Comparison of ENCODE assay signal across 21 cellular contexts in genomic region chr11:12542186-12542935, GRCh38.
"Had no signal": no experiment of that assay in that cellular context is flagged by ENCODE, and none has a peak within 500 bp of the region (broad histone marks: within the 10 kb centered on the region; RNA-seq: fewer than 3 reads in every experiment).

No MANE protein-coding gene starts in this region.

- H3K4me1 Mint-ChIP-seq: activated CD4-positive, alpha-beta T cell treated with anti-CD3 and anti-CD28 coated beads, Interleukin-2, amount 10 ng/mL, durations not matched to agents 24 days and 14 days had no signal

- H3K9ac ChIP-seq: neural progenitor cell had no signal

- H3K27ac Mint-ChIP-seq: activated CD4-positive, alpha-beta T cell treated with anti-CD3 and anti-CD28 coated beads, Interleukin-2, amount 10 ng/mL, durations not matched to agents 24 days and 14 days; activated CD8-positive, alpha-beta T cell treated with anti-CD3 and anti-CD28 coated beads, Interleukin-2, amount 10 ng/mL, durations not matched to agents 7 days and 5 days; activated naive CD4-positive, alpha-beta T cell treated with anti-CD3 and anti-CD28 coated beads, Interleukin-2, amount 50 U/mL, for 72 hours; neural progenitor cell; stimulated activated naive CD8-positive, alpha-beta T cell treated with anti-CD3 and anti-CD28 coated beads, Interleukin-15, Interleukin-2, amounts not matched to agents 100 ng/mL and 50 ng/mL, for 24 hours; WTC11 had no signal

- H3K27ac ChIP-seq: body of pancreas, left ventricle myocardium inferior, neural progenitor cell, ovary, upper lobe of right lung had no signal

- ATAC-seq: activated CD8-positive, alpha-beta T cell treated with anti-CD3 and anti-CD28 coated beads, Interleukin-2, amount 10 ng/mL, durations not matched to agents 7 days and 5 days; activated naive CD4-positive, alpha-beta T cell treated with anti-CD3 and anti-CD28 coated beads, Interleukin-2, amount 50 U/mL, for 72 hours; body of pancreas; effector memory CD8-positive, alpha-beta T cell; sciatic nerve; WTC11 had no signal

- H3K4me1 ChIP-seq: neural progenitor cell had no signal

- H3K4me3 ChIP-seq: body of pancreas, left ventricle myocardium inferior, neural progenitor cell, ovary, upper lobe of right lung had no signal

- H3K36me3 ChIP-seq: left ventricle myocardium inferior, neural progenitor cell, ovary, upper lobe of right lung had no signal

- H3K36me3 Mint-ChIP-seq: activated naive CD4-positive, alpha-beta T cell treated with anti-CD3 and anti-CD28 coated beads, Interleukin-2, amount 50 U/mL, for 72 hours; neural progenitor cell; WTC11 had no signal

- H3K4me2 ChIP-seq: neural progenitor cell had no signal

- H3K27me3 Mint-ChIP-seq: activated CD4-positive, alpha-beta T cell treated with anti-CD3 and anti-CD28 coated beads, Interleukin-2, amount 10 ng/mL, durations not matched to agents 24 days and 14 days had no signal

- H3K9me3 Mint-ChIP-seq: activated CD4-positive, alpha-beta T cell treated with anti-CD3 and anti-CD28 coated beads, Interleukin-2, amount 10 ng/mL, durations not matched to agents 24 days and 14 days; activated naive CD4-positive, alpha-beta T cell treated with anti-CD3 and anti-CD28 coated beads, Interleukin-2, amount 50 U/mL, for 72 hours; effector memory CD8-positive, alpha-beta T cell; neural progenitor cell; stimulated activated naive CD8-positive, alpha-beta T cell treated with anti-CD3 and anti-CD28 coated beads, Interleukin-15, Interleukin-2, amounts not matched to agents 100 ng/mL and 50 ng/mL, for 24 hours; WTC11 had no signal

- DNase-seq: activated CD4-positive, alpha-beta T cell treated with anti-CD3 and anti-CD28 coated beads, Interleukin-2, amount 10 ng/mL, durations not matched to agents 24 days and 14 days; activated CD8-positive, alpha-beta memory T cell treated with anti-CD3 and anti-CD28 coated beads, Interleukin-2, amount 50 U/mL, for 4 hours; activated CD8-positive, alpha-beta T cell treated with anti-CD3 and anti-CD28 coated beads, Interleukin-2, amount 10 ng/mL, durations not matched to agents 7 days and 5 days; activated gamma-delta T cell; activated T-cell treated with anti-CD3 and anti-CD28 coated beads, Interleukin-2, amount 50 U/mL, for 48 hours; amniotic stem cell; body of pancreas; central memory CD4-positive, alpha-beta T cell; effector memory CD8-positive, alpha-beta T cell; islet precursor cell; left ventricle myocardium inferior; mesendoderm; ovary; T-helper 2 cell; upper lobe of right lung had no signal

- H2AFZ ChIP-seq: neural progenitor cell had no signal

- H3K4me3 Mint-ChIP-seq: activated CD4-positive, alpha-beta T cell treated with anti-CD3 and anti-CD28 coated beads, Interleukin-2, amount 10 ng/mL, durations not matched to agents 24 days and 14 days; activated CD8-positive, alpha-beta T cell treated with anti-CD3 and anti-CD28 coated beads, Interleukin-2, amount 10 ng/mL, durations not matched to agents 7 days and 5 days; effector memory CD8-positive, alpha-beta T cell; neural progenitor cell; stimulated activated naive CD8-positive, alpha-beta T cell treated with anti-CD3 and anti-CD28 coated beads, Interleukin-15, Interleukin-2, amounts not matched to agents 100 ng/mL and 50 ng/mL, for 24 hours; WTC11 had no signal

- H3K27me3 ChIP-seq: body of pancreas, neural progenitor cell, ovary, upper lobe of right lung had no signal

- H3K9me3 ChIP-seq: body of pancreas, left ventricle myocardium inferior, ovary, upper lobe of right lung had no signal

- FAIRE-seq: TTC549 had no signal
